8 cellular contexts compared by ENCODE assay signal in the genomic region with DNA sequence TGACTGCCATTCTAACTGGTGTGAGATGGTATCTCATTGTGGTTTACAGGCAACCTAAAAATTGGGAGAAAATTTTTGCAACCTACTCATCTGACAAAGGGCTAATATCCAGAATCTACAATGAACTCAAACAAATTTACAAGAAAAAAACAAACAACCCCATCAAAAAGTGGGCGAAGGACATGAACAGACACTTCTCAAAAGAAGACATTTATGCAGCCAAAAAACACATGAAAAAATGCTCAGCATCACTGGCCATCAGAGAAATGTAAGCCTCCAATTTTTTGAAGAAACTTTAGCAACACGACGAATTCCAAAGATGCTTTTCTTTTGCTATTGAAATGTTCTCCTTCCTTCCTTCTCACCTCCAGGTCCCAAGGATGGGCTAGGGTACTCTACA. TPM values are rescaled to one million over a fixed set of nuclear protein-coding genes. Genes with fewer than 3 reads are reported as not detected.
DNase-seq lines count a peak whose midpoint lies in the region; ATAC-seq and TF ChIP-seq lines count a peak whose summit lies in the region.
"Not testable (repeated sequence)": the region's sequence is repeated elsewhere in the genome, so short reads cannot be mapped to it uniquely, and the experiment has no call there.

No MANE protein-coding gene starts in this region.

- peak overlapping the region; percentile 79 to 96 (median 92); a peak in 21 of 22 replicates for H3K4me2 ChIP-seq in BLaER1 treated with 17β-estradiol and CSF1 and Interleukin-3, amounts not matched to agents 10 nM and 100 nM
- H3K4me2 ChIP-seq in SK-N-SH: peak overlapping the region; percentile 92

- DNase-seq in HFF-Myc (ENCODE audit: extremely low read depth, low read depth); SK-N-SH; activated T-helper 2 cell treated with anti-CD3 and anti-CD28 coated beads, Interferon-gamma antibody, Interleukin-2, Interleukin-4, amounts not matched to agents 10 μg/mL and 5 μg/mL and 100 μg/mL, durations not matched to agents 14 hours and 24 hours and 36 hours (ENCODE audit: low spot score); left ventricle myocardium inferior; stimulated activated naive B cell treated with anti-CD40 and anti-IgM and Interleukin-4, amounts not matched to agents 10 μg/mL and 1 μg/mL and 100 μg/mL, for 72 hours: not testable (repeated sequence)

- H3K4me3 Mint-ChIP-seq in activated T-helper 2 cell treated with anti-CD3 and anti-CD28 coated beads, Interferon-gamma antibody, Interleukin-2, Interleukin-4, amounts not matched to agents 10 μg/mL and 5 μg/mL and 100 μg/mL, durations not matched to agents 14 hours and 24 hours and 36 hours (ENCODE audit: low read depth): peak overlapping the region; percentile 97
- H3K4me3 Mint-ChIP-seq in dendritic cell treated with granulocyte-macrophage colony-stimulating factor and Interleukin-4, amounts not matched to agents 40 ng/mL and 50 ng/mL, for 4 days: peak overlapping the region; percentile 95
- H3K4me3 Mint-ChIP-seq in nephron: peak overlapping the region; percentile 88 to 94 (median 93)
- H3K4me3 Mint-ChIP-seq in stimulated activated naive B cell treated with anti-CD40 and anti-IgM and Interleukin-4, amounts not matched to agents 10 μg/mL and 1 μg/mL and 100 μg/mL, for 72 hours: peak overlapping the region; percentile 90 to 92

- H3K4me1 Mint-ChIP-seq in activated T-helper 2 cell treated with anti-CD3 and anti-CD28 coated beads, Interferon-gamma antibody, Interleukin-2, Interleukin-4, amounts not matched to agents 10 μg/mL and 5 μg/mL and 100 μg/mL, durations not matched to agents 14 hours and 24 hours and 36 hours (ENCODE audit: low read depth): peaks cover 32% of the 10 kb centered on the region
- peaks cover 39% of the 10 kb centered on the region for H3K4me1 Mint-ChIP-seq in dendritic cell treated with granulocyte-macrophage colony-stimulating factor and Interleukin-4, amounts not matched to agents 40 ng/mL and 50 ng/mL, for 4 days (ENCODE audit: low read depth)
- peaks cover 25% of the 10 kb centered on the region for H3K4me1 Mint-ChIP-seq in nephron
- H3K4me1 Mint-ChIP-seq in stimulated activated naive B cell treated with anti-CD40 and anti-IgM and Interleukin-4, amounts not matched to agents 10 μg/mL and 1 μg/mL and 100 μg/mL, for 72 hours: peaks cover 21 to 27% of the 10 kb centered on the region in 2 donors

- CTCF ChIA-PET in SK-N-SH (lab: Yijun Ruan, JAX): not testable (repeated sequence)

- POLR2A ChIA-PET in SK-N-SH (lab: Yijun Ruan, JAX): not testable (repeated sequence)

- peaks cover 52% of the 10 kb centered on the region for H3K36me3 Mint-ChIP-seq in activated T-helper 2 cell treated with anti-CD3 and anti-CD28 coated beads, Interferon-gamma antibody, Interleukin-2, Interleukin-4, amounts not matched to agents 10 μg/mL and 5 μg/mL and 100 μg/mL, durations not matched to agents 14 hours and 24 hours and 36 hours (ENCODE audit: low read depth)
- peaks cover 40% of the 10 kb centered on the region for H3K36me3 Mint-ChIP-seq in dendritic cell treated with granulocyte-macrophage colony-stimulating factor and Interleukin-4, amounts not matched to agents 40 ng/mL and 50 ng/mL, for 4 days (ENCODE audit: low read depth)
- peaks cover 46% of the 10 kb centered on the region for H3K36me3 Mint-ChIP-seq in nephron (ENCODE audit: low read depth)
- peaks cover 34 to 41% of the 10 kb centered on the region in 2 donors for H3K36me3 Mint-ChIP-seq in stimulated activated naive B cell treated with anti-CD40 and anti-IgM and Interleukin-4, amounts not matched to agents 10 μg/mL and 1 μg/mL and 100 μg/mL, for 72 hours

- not testable (repeated sequence) for H3K27me3 ChIP-seq in BLaER1 treated with 17β-estradiol and CSF1 and Interleukin-3, amounts not matched to agents 10 nM and 100 nM; SK-N-SH (ENCODE audit: insufficient read depth); left ventricle myocardium inferior (ENCODE audit: low read depth)

- H4K20me1 ChIP-seq in BLaER1 treated with 17β-estradiol and CSF1 and Interleukin-3, amounts not matched to agents 10 nM and 100 nM: peaks cover 41 to 63% (median 53%) of the 10 kb centered on the region in 11 experiments
- peaks cover 55% of the 10 kb centered on the region for H4K20me1 ChIP-seq in SK-N-SH (ENCODE audit: insufficient read depth)

- intact Hi-C loops in activated T-helper 2 cell treated with anti-CD3 and anti-CD28 coated beads, Interferon-gamma antibody, Interleukin-2, Interleukin-4, amounts not matched to agents 10 μg/mL and 5 μg/mL and 100 μg/mL, durations not matched to agents 14 hours and 24 hours and 36 hours (cut with micrococcal nuclease): loop anchor here (5.0 kb wide), 2 partner anchors 376 to 396 kb away; a partner anchor contains a TSS
- intact Hi-C loops in dendritic cell treated with granulocyte-macrophage colony-stimulating factor and Interleukin-4, amounts not matched to agents 40 ng/mL and 50 ng/mL, for 4 days (cut with micrococcal nuclease): loop anchor here (5.0 kb wide), 2 partner anchors 396 to 1419 kb away; a partner anchor contains a TSS
- intact Hi-C loops in left ventricle myocardium inferior (cut with micrococcal nuclease): not testable (repeated sequence)

- not testable (repeated sequence) for TF ChIP-seq CTCF in HFF-Myc (IDR thresholded peaks at IDR 0.05; ENCODE audit: low read depth, low read length, missing control alignments); SK-N-SH (IDR thresholded peaks at IDR 0.05); left ventricle myocardium inferior (IDR thresholded peaks at IDR 0.05; ENCODE audit: borderline replicate concordance); nephron (IDR thresholded peaks at IDR 0.05; ENCODE audit: unreplicated experiment in 3 of 3)

- not testable (repeated sequence) for H3K9me2 ChIP-seq in SK-N-SH

- peak overlapping the region in 1 of 11 experiments; percentile 99; a peak in 2 of 22 replicates for H3K9ac ChIP-seq in BLaER1 treated with 17β-estradiol and CSF1 and Interleukin-3, amounts not matched to agents 10 nM and 100 nM
- not testable (repeated sequence) for H3K9ac ChIP-seq in SK-N-SH

- H3K27ac ChIP-seq in BLaER1 treated with 17β-estradiol and CSF1 and Interleukin-3, amounts not matched to agents 10 nM and 100 nM; SK-N-SH (ENCODE audit: low read depth in 2 of 2, low read length in 1 of 2): not testable (repeated sequence)
- peak overlapping the region; percentile 98 for H3K27ac ChIP-seq in left ventricle myocardium inferior (replicated peaks)

- ATAC-seq in stimulated activated naive B cell treated with anti-CD40 and anti-IgM and Interleukin-4, amounts not matched to agents 10 μg/mL and 1 μg/mL and 100 μg/mL, for 72 hours (replicated peaks): not testable (repeated sequence)

- H3F3A ChIP-seq in SK-N-SH (replicated peaks; ENCODE audit: insufficient read depth): not testable (repeated sequence)

- H2AFZ ChIP-seq in SK-N-SH (ENCODE audit: low read depth): not testable (repeated sequence)

- TF ChIP-seq RAD21 in SK-N-SH (IDR thresholded peaks at IDR 0.05; ENCODE audit: low read length): not testable (repeated sequence)

- H3K9me3 Mint-ChIP-seq in activated T-helper 2 cell treated with anti-CD3 and anti-CD28 coated beads, Interferon-gamma antibody, Interleukin-2, Interleukin-4, amounts not matched to agents 10 μg/mL and 5 μg/mL and 100 μg/mL, durations not matched to agents 14 hours and 24 hours and 36 hours; dendritic cell treated with granulocyte-macrophage colony-stimulating factor and Interleukin-4, amounts not matched to agents 40 ng/mL and 50 ng/mL, for 4 days; nephron; stimulated activated naive B cell treated with anti-CD40 and anti-IgM and Interleukin-4, amounts not matched to agents 10 μg/mL and 1 μg/mL and 100 μg/mL, for 72 hours: not testable (repeated sequence)

- H3K27ac Mint-ChIP-seq in activated T-helper 2 cell treated with anti-CD3 and anti-CD28 coated beads, Interferon-gamma antibody, Interleukin-2, Interleukin-4, amounts not matched to agents 10 μg/mL and 5 μg/mL and 100 μg/mL, durations not matched to agents 14 hours and 24 hours and 36 hours: peak overlapping the region; percentile 97
- H3K27ac Mint-ChIP-seq in dendritic cell treated with granulocyte-macrophage colony-stimulating factor and Interleukin-4, amounts not matched to agents 40 ng/mL and 50 ng/mL, for 4 days: peak overlapping the region; percentile 92
- H3K27ac Mint-ChIP-seq in nephron: peak overlapping the region; percentile 81 to 92 (median 89)
- H3K27ac Mint-ChIP-seq in stimulated activated naive B cell treated with anti-CD40 and anti-IgM and Interleukin-4, amounts not matched to agents 10 μg/mL and 1 μg/mL and 100 μg/mL, for 72 hours: peak overlapping the region; percentile 96

- 93% methylated on average over 3 of the region's 3 CpGs for WGBS in SK-N-SH (ENCODE audit: low lambda C conversion rate)

- not testable (repeated sequence) for TF ChIP-seq EP300 in SK-N-SH (IDR thresholded peaks at IDR 0.05; ENCODE audit: borderline replicate concordance in 1 of 2, low read depth in 1 of 2, low read length in 1 of 2)

- H3K9me3 ChIP-seq in BLaER1 treated with 17β-estradiol and CSF1 and Interleukin-3, amounts not matched to agents 10 nM and 100 nM (replicated peaks in 1 of 11): peaks cover 0 to 14% (median 9%) of the 10 kb centered on the region in 11 experiments; a peak in 16 of 22 replicates
- H3K9me3 ChIP-seq in SK-N-SH; left ventricle myocardium inferior (replicated peaks): not testable (repeated sequence)

- H3K4me1 ChIP-seq in BLaER1 treated with 17β-estradiol and CSF1 and Interleukin-3, amounts not matched to agents 10 nM and 100 nM: peaks cover 10 to 30% (median 16%) of the 10 kb centered on the region in 10 experiments
- H3K4me1 ChIP-seq in SK-N-SH (ENCODE audit: control insufficient read depth in 1 of 2, insufficient read depth in 2 of 2, low read depth in 1 of 2, low read length in 1 of 2) (peaks cover 0 to 11% of the 10 kb centered on the region in 2 experiments; a peak in 3 of 4 replicates), left ventricle myocardium inferior (peaks cover 60% of the 10 kb centered on the region)

- peak overlapping the region; percentile 79 to 100 (median 98); a peak in 16 of 20 replicates for H3K4me3 ChIP-seq in BLaER1 treated with 17β-estradiol and CSF1 and Interleukin-3, amounts not matched to agents 10 nM and 100 nM
- peak overlapping the region; percentile 87 for H3K4me3 ChIP-seq in HFF-Myc (replicated peaks; ENCODE audit: low read depth, low read length)
- H3K4me3 ChIP-seq in SK-N-SH (ENCODE audit: low read depth in 2 of 2, low read length in 1 of 2): 0 out of 4 replicates have a peak overlapping the region, but pooled peaks of 1 of the 2 experiments have one; percentile 90
- peak overlapping the region; percentile 98 for H3K4me3 ChIP-seq in left ventricle myocardium inferior

- H3K79me2 ChIP-seq in SK-N-SH (ENCODE audit: insufficient read depth): peaks cover 69% of the 10 kb centered on the region

- peaks cover 18 to 59% (median 42%) of the 10 kb centered on the region in 11 experiments for H3K36me3 ChIP-seq in BLaER1 treated with 17β-estradiol and CSF1 and Interleukin-3, amounts not matched to agents 10 nM and 100 nM
- H3K36me3 ChIP-seq in SK-N-SH (replicated peaks in 1 of 2; ENCODE audit: control insufficient read depth in 1 of 2, insufficient read depth in 2 of 2, low read length in 1 of 2) (peaks cover 4 to 11% of the 10 kb centered on the region in 2 experiments), left ventricle myocardium inferior (peaks cover 18% of the 10 kb centered on the region)

- not testable (repeated sequence) for H3K27me3 Mint-ChIP-seq in activated T-helper 2 cell treated with anti-CD3 and anti-CD28 coated beads, Interferon-gamma antibody, Interleukin-2, Interleukin-4, amounts not matched to agents 10 μg/mL and 5 μg/mL and 100 μg/mL, durations not matched to agents 14 hours and 24 hours and 36 hours (ENCODE audit: low read depth); dendritic cell treated with granulocyte-macrophage colony-stimulating factor and Interleukin-4, amounts not matched to agents 40 ng/mL and 50 ng/mL, for 4 days; nephron (ENCODE audit: low read depth); stimulated activated naive B cell treated with anti-CD40 and anti-IgM and Interleukin-4, amounts not matched to agents 10 μg/mL and 1 μg/mL and 100 μg/mL, for 72 hours

RNA-seq across cellular contexts. Expression of a gene that starts 1.9 kb away (rescaled TPM):
- polyA plus RNA-seq in SK-N-SH (2012; rRNA removed): 36.7 and 37.1 TPM in 2 replicates
- polyA plus RNA-seq in SK-N-SH (2012; cell fraction: cytosol; rRNA removed): 41.4 and 44.1 TPM in 2 replicates
- polyA plus RNA-seq in SK-N-SH (2012; cell fraction: nucleus; rRNA removed): 15.4 and 18.2 TPM in 2 replicates
- 44.6 and 44.8 TPM in 2 replicates for total RNA-seq in activated T-helper 2 cell treated with anti-CD3 and anti-CD28 coated beads, Interferon-gamma antibody, Interleukin-2, Interleukin-4, amounts not matched to agents 10 μg/mL and 5 μg/mL and 100 μg/mL, durations not matched to agents 14 hours and 24 hours and 36 hours
- total RNA-seq in left ventricle myocardium inferior: 161 TPM
